In genomic region chr10:12333382-12334185, GRCh38 we compare ENCODE assay signal across 8 cellular contexts. TPM values are rescaled to one million over a fixed set of nuclear protein-coding genes. Genes with fewer than 3 reads are reported as not detected.
DNase-seq lines count a peak whose midpoint lies in the region; ATAC-seq and TF ChIP-seq lines count a peak whose summit lies in the region.

No MANE protein-coding gene starts in this region.

- H3K27me3 Mint-ChIP-seq in activated CD4-positive, alpha-beta memory T cell treated with anti-CD3 and anti-CD28 coated beads for 36 hours: peaks cover 1% of the 10 kb centered on the region

- no peak for TF ChIP-seq POLR2A in gastroesophageal sphincter (IDR thresholded peaks at IDR 0.05)

- no peaks in the 10 kb centered on the region for H3K36me3 ChIP-seq in gastroesophageal sphincter

- ATAC-seq in HG02759 (IDR thresholded peaks at IDR 0.05; ENCODE audit: unreplicated experiment): peak; percentile 83
- ATAC-seq in gastroesophageal sphincter: peak; percentile 95
- ATAC-seq in sciatic nerve: peak; percentile 86

- WGBS in gastroesophageal sphincter (ENCODE audit: low coverage in 1 of 2), 2 donors: 17 to 19% methylated on average over 8 to 15 of the region's 15 CpGs

- H3K27me3 ChIP-seq in gastroesophageal sphincter: no peaks in the 10 kb centered on the region

- H3K9me3 Mint-ChIP-seq in activated CD4-positive, alpha-beta memory T cell treated with anti-CD3 and anti-CD28 coated beads for 36 hours: no peaks in the 10 kb centered on the region

- POLR2A ChIA-PET in activated CD4-positive, alpha-beta memory T cell treated with anti-CD3 and anti-CD28 coated beads for 36 hours (lab: Charles Lee): interaction anchor here (0.5 to 1.9 kb wide), 4 partner anchors 10 to 310 kb away, joined by 3 to 9 read pairs (median 4); partner anchors contain the start of gene CAMK1D

- DNase-seq in stimulated activated naive CD4-positive, alpha-beta T cell treated with Interleukin-2 at 50 U/mL for 16 hours (lab: John Stamatoyannopoulos, UW): peak; percentile 59
- DNase-seq in stimulated activated naive CD4-positive, alpha-beta T cell (lab: John Stamatoyannopoulos, UW): no peak
- DNase-seq in NCI-H1694 treated with DMSO at 0.1 percent for 48 hours (lab: John Stamatoyannopoulos, UW) (peak; percentile 25), sciatic nerve (ENCODE audit: low spot score) (no peak), activated gamma-delta T cell (lab: John Stamatoyannopoulos, UW) (no peak)
- DNase-seq in activated CD4-positive, alpha-beta memory T cell treated with anti-CD3 and anti-CD28 coated beads for 36 hours: peak; percentile 76

- no peaks in the 10 kb centered on the region for H3K9me3 ChIP-seq in gastroesophageal sphincter

- no peaks in the 10 kb centered on the region for H3K36me3 Mint-ChIP-seq in activated CD4-positive, alpha-beta memory T cell treated with anti-CD3 and anti-CD28 coated beads for 36 hours

- H3K4me1 ChIP-seq in gastroesophageal sphincter: peaks cover 0 to 37% (median 12%) of the 10 kb centered on the region in 3 donors

- TF ChIP-seq EP300 in gastroesophageal sphincter (IDR thresholded peaks at IDR 0.05): no peak

- TF ChIP-seq CTCF in gastroesophageal sphincter (IDR thresholded peaks at IDR 0.05): no peak

- peak overlapping the region; percentile 60 for H3K27ac Mint-ChIP-seq in activated CD4-positive, alpha-beta memory T cell treated with anti-CD3 and anti-CD28 coated beads for 36 hours

- H3K4me3 ChIP-seq in gastroesophageal sphincter: no peak overlapping the region

- intact Hi-C loops in activated CD4-positive, alpha-beta memory T cell treated with anti-CD3 and anti-CD28 coated beads for 36 hours (cut with micrococcal nuclease): loop anchor here (2.0 kb wide), 1 partner anchor 15 kb away; the partner anchor contains the start of gene CAMK1D
- intact Hi-C loops in sciatic nerve (cut with DNase I): no loop called here

- H3K4me1 Mint-ChIP-seq in activated CD4-positive, alpha-beta memory T cell treated with anti-CD3 and anti-CD28 coated beads for 36 hours (ENCODE audit: low read depth): peaks cover 18% of the 10 kb centered on the region

- peak overlapping the region; percentile 45 to 76 (median 62) for H3K27ac ChIP-seq in gastroesophageal sphincter

- CTCF ChIA-PET in activated CD4-positive, alpha-beta memory T cell treated with anti-CD3 and anti-CD28 coated beads for 36 hours (lab: Charles Lee): interaction anchor here (0.6 to 1.5 kb wide), 3 partner anchors 10 to 323 kb away, joined by 3 to 4 read pairs (median 4); no protein-coding TSS in a partner anchor

- peak overlapping the region; percentile 28 for H3K4me3 Mint-ChIP-seq in activated CD4-positive, alpha-beta memory T cell treated with anti-CD3 and anti-CD28 coated beads for 36 hours

RNA-seq across cellular contexts. Expression of gene CAMK1D, which starts 15.8 kb away (rescaled TPM):
- 10 to 100 TPM; 17.7 to 17.9 TPM for total RNA-seq in activated CD4-positive, alpha-beta memory T cell treated with anti-CD3 and anti-CD28 coated beads for 36 hours
- 10 to 100 TPM; 11.6 to 18.3 (median 15.3) TPM for total RNA-seq in gastroesophageal sphincter
- 27.1 TPM for total RNA-seq in sciatic nerve

Comparison
In these comparisons a context has a peak if more than half of its experiments do, and no peak if none do; other contexts are left out.
1. DNase-seq: peak in stimulated activated naive CD4-positive, alpha-beta T cell treated with Interleukin-2 at 50 U/mL for 16 hours (single experiment), NCI-H1694 treated with DMSO at 0.1 percent for 48 hours (single experiment) and activated CD4-positive, alpha-beta memory T cell treated with anti-CD3 and anti-CD28 coated beads for 36 hours (single experiment); none in stimulated activated naive CD4-positive, alpha-beta T cell (0 of 6), sciatic nerve (single experiment) and activated gamma-delta T cell (single experiment).
2. Peak in every context shown above with its lines, with median percentiles within 50 percentile points of each other: ATAC-seq.